ENCODE assay signal across 10 cellular contexts in genomic region chr3:108602935-108603294, GRCh38. TPM values are rescaled to one million over a fixed set of nuclear protein-coding genes. Genes with fewer than 3 reads are reported as not detected.
A peak's percentile ranks its signal among the peaks of the same experiment; 100 is the strongest.
DNase-seq lines count a peak whose midpoint lies in the region; ATAC-seq and TF ChIP-seq lines count a peak whose summit lies in the region.
"Had no signal": no experiment of that assay in that cellular context is flagged by ENCODE, and none has a peak within 500 bp of the region (broad histone marks: within the 10 kb centered on the region; RNA-seq: fewer than 3 reads in every experiment).

No MANE protein-coding gene starts in this region.

- H3K4me1 Mint-ChIP-seq in CD4-positive, CD25-positive, alpha-beta regulatory T cell, result peaks cover 29 to 84% (median 50%) of the 10 kb centered on the region in 4 donors
- H3K4me1 Mint-ChIP-seq in activated B cell treated with CpG ODN at 0.5 μM for 24 hours (peaks cover 30% of the 10 kb centered on the region), memory B cell (peaks cover 14% of the 10 kb centered on the region)

- no peak for DNase-seq in CD4-positive, CD25-positive, alpha-beta regulatory T cell
- DNase-seq in activated B cell treated with CpG ODN at 0.5 μM for 24 hours, result no peak
- DNase-seq in memory B cell (ENCODE audit: low spot score in 2 of 2), result no peak
- no peak for DNase-seq in DMS 273 treated with DMSO at 0.1 percent for 48 hours (lab: John Stamatoyannopoulos, UW)
- no peak for DNase-seq in 8988T
- DNase-seq: mammary epithelial cell, upper lobe of right lung had no signal

- no peaks in the 10 kb centered on the region for H3K36me3 Mint-ChIP-seq in CD4-positive, CD25-positive, alpha-beta regulatory T cell
- peaks cover 5% of the 10 kb centered on the region for H3K36me3 Mint-ChIP-seq in activated B cell treated with CpG ODN at 0.5 μM for 24 hours (ENCODE audit: low read depth)
- H3K36me3 Mint-ChIP-seq in memory B cell, result peaks cover 4% of the 10 kb centered on the region

- peak overlapping the region; percentile 67 to 87 (median 72) for H3K27ac Mint-ChIP-seq in CD4-positive, CD25-positive, alpha-beta regulatory T cell
- peak overlapping the region; percentile 72 for H3K27ac Mint-ChIP-seq in activated B cell treated with CpG ODN at 0.5 μM for 24 hours
- peak overlapping the region; percentile 82 for H3K27ac Mint-ChIP-seq in memory B cell

- ATAC-seq in CD4-positive, CD25-positive, alpha-beta regulatory T cell (ENCODE audit: low read depth in 2 of 2), result no peak
- ATAC-seq in GM18868 (IDR thresholded peaks at IDR 0.05; ENCODE audit: unreplicated experiment), result peak; percentile 14
- ATAC-seq in activated B cell treated with CpG ODN at 0.5 μM for 24 hours (ENCODE audit: low read depth), result no peak
- no peak for ATAC-seq in memory B cell (ENCODE audit: low read depth)
- no peak for ATAC-seq in GM21737 (IDR thresholded peaks at IDR 0.05; ENCODE audit: unreplicated experiment)
- ATAC-seq in HG03135 (IDR thresholded peaks at IDR 0.05; ENCODE audit: unreplicated experiment), result no peak
- ATAC-seq: upper lobe of right lung had no signal

- no peaks in the 10 kb centered on the region for H3K36me3 ChIP-seq in CD4-positive, CD25-positive, alpha-beta regulatory T cell (ENCODE audit: control insufficient read depth, insufficient read depth, low read length)
- H3K36me3 ChIP-seq: upper lobe of right lung had no signal

- H3K9me3 ChIP-seq in CD4-positive, CD25-positive, alpha-beta regulatory T cell (ENCODE audit: control insufficient read depth in 2 of 2, low read length in 2 of 2), result no peaks in the 10 kb centered on the region
- H3K9me3 ChIP-seq: upper lobe of right lung had no signal

- peaks cover 0 to 2% (median 0%) of the 10 kb centered on the region in 7 donors for H3K9me3 Mint-ChIP-seq in CD4-positive, CD25-positive, alpha-beta regulatory T cell
- H3K9me3 Mint-ChIP-seq in activated B cell treated with CpG ODN at 0.5 μM for 24 hours (no peaks in the 10 kb centered on the region), memory B cell (no peaks in the 10 kb centered on the region)

- H3K4me3 Mint-ChIP-seq in CD4-positive, CD25-positive, alpha-beta regulatory T cell, result peak overlapping the region; percentile 57 to 92 (median 78)
- H3K4me3 Mint-ChIP-seq in activated B cell treated with CpG ODN at 0.5 μM for 24 hours (peak overlapping the region; percentile 65), memory B cell (peak overlapping the region; percentile 50)

- CTCF ChIA-PET in activated B cell treated with CpG ODN at 0.5 μM for 24 hours (lab: Charles Lee), result interaction anchor here (0.5 to 2.6 kb wide), 3 partner anchors 12 to 664 kb away, joined by 3 to 12 read pairs (median 6); partner anchors contain the start of genes CIP2A and DZIP3

- H3K27me3 ChIP-seq in CD4-positive, CD25-positive, alpha-beta regulatory T cell (ENCODE audit: control insufficient read depth, insufficient read depth, low read length), result no peaks in the 10 kb centered on the region
- H3K27me3 ChIP-seq: upper lobe of right lung had no signal

- intact Hi-C loops in activated B cell treated with CpG ODN at 0.5 μM for 24 hours (cut with micrococcal nuclease), result loop anchor here (1.0 kb wide), 1 partner anchor 14 kb away; the partner anchor contains the start of genes CIP2A and DZIP3

- no peaks in the 10 kb centered on the region for H3K27me3 Mint-ChIP-seq in CD4-positive, CD25-positive, alpha-beta regulatory T cell
- no peaks in the 10 kb centered on the region for H3K27me3 Mint-ChIP-seq in activated B cell treated with CpG ODN at 0.5 μM for 24 hours
- no peaks in the 10 kb centered on the region for H3K27me3 Mint-ChIP-seq in memory B cell

- POLR2A ChIA-PET in activated B cell treated with CpG ODN at 0.5 μM for 24 hours (lab: Charles Lee), result interaction anchor here (1.4 to 7.5 kb wide), 2 partner anchors 12 to 477 kb away, joined by 5 to 96 read pairs; partner anchors contain the start of genes CIP2A and DZIP3

- H3K4me1 ChIP-seq in CD4-positive, CD25-positive, alpha-beta regulatory T cell (ENCODE audit: control insufficient read depth, insufficient read depth, low read length, poor library complexity, severe bottlenecking), result peaks cover 38% of the 10 kb centered on the region
- H3K4me1 ChIP-seq: upper lobe of right lung had no signal

- TF ChIP-seq CTCF in activated B cell treated with CpG ODN at 0.5 μM for 24 hours (IDR thresholded peaks at IDR 0.05), result no peak

- peak overlapping the region; percentile 72 for H3K27ac ChIP-seq in CD4-positive, CD25-positive, alpha-beta regulatory T cell (ENCODE audit: insufficient read depth, low read length, poor library complexity, severe bottlenecking)
- H3K27ac ChIP-seq: upper lobe of right lung had no signal

- peak overlapping the region; percentile 59 for H3K4me3 ChIP-seq in CD4-positive, CD25-positive, alpha-beta regulatory T cell (ENCODE audit: low read depth, low read length)
- H3K4me3 ChIP-seq: upper lobe of right lung had no signal

RNA-seq across cellular contexts. Expression of gene DZIP3, which starts 13.4 kb away (rescaled TPM):
- 14.9 TPM for total RNA-seq in CD4-positive, CD25-positive, alpha-beta regulatory T cell
- polyA plus RNA-seq in CD4-positive, CD25-positive, alpha-beta regulatory T cell, result 10 to 100 TPM in 2 of 4 donors, 1 to 10 TPM in 2; 5.2 to 12.2 (median 8.7) TPM
- total RNA-seq in activated B cell treated with CpG ODN at 0.5 μM for 24 hours, result 15.5 and 16.7 TPM in 2 replicates

RNA-seq across cellular contexts. Expression of gene CIP2A, which starts 13.7 kb away (rescaled TPM):
- 6.3 TPM for total RNA-seq in CD4-positive, CD25-positive, alpha-beta regulatory T cell
- polyA plus RNA-seq in CD4-positive, CD25-positive, alpha-beta regulatory T cell, result 1 to 10 TPM in 3 of 4 donors, under 1 TPM in 1; 0.99 to 2.9 (median 1.6) TPM
- 11.3 and 13.1 TPM in 2 replicates for total RNA-seq in activated B cell treated with CpG ODN at 0.5 μM for 24 hours
